14 cellular contexts compared by ENCODE assay signal in the genomic region with DNA sequence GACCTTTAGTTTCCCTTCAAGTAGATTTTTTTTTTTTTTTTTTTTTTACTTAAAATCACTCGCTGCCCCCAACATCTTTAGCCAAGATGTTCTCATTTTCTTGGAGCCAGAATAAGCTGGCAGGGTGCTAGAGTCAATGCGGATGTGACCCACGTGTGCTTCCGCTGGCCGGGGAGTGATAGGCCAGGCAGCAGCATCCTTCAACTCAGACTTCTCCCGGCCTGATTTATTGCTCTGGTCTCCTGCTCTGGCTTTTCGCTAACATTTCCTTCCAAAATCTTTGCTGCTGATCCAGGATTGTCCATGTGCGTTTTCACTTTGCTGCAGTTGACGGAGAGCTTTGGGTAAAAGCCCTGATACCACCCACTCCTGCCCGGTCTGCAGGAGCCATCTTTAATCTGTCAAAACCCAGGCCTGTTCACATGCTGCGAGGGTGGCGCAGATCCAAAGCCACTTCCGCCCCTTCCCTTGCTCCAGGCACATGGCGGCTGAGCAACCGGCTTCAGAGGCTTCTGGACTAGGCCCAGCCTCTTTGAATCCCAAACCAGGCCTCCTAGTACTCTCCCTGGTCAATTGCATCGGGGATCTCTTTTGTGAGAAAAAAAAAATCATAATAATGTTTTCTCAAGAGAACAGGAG.
DNase-seq lines count a peak whose midpoint lies in the region; ATAC-seq and TF ChIP-seq lines count a peak whose summit lies in the region.
"Had no signal": no experiment of that assay in that cellular context is flagged by ENCODE, and none has a peak within 500 bp of the region (broad histone marks: within the 10 kb centered on the region; RNA-seq: fewer than 3 reads in every experiment).

No MANE protein-coding gene starts in this region.

- in situ Hi-C loops in SK-MEL-5 (cut with HindIII; ENCODE audit: low pct_unique_long_range_greater_than_20kb, low sequenced_read_pairs): no loop called here

- TF ChIP-seq CTCF in AG10803 (conservative IDR thresholded peaks at IDR 0.05; ENCODE audit: low read length): no peak

- H3K4me3 ChIP-seq in AG10803 (ENCODE audit: low read length): no peak overlapping the region
- H3K4me3 ChIP-seq: dorsolateral prefrontal cortex, SJSA1, vagina had no signal

- ATAC-seq in GM18502 (IDR thresholded peaks at IDR 0.05; ENCODE audit: poor library complexity, unreplicated experiment): no peak

- DNase-seq in AG10803 (ENCODE audit: low read depth) (peak; percentile 87), SK-MEL-5 (ENCODE audit: low read depth, low spot score) (peak; percentile 2), foreskin melanocyte (peak; percentile 38), mucosa of gallbladder (ENCODE audit: low spot score) (peak; percentile 36), nucleus accumbens (lab: John Stamatoyannopoulos, UW) (no peak), NCI-H1694 treated with DMSO at 0.1 percent for 48 hours (lab: John Stamatoyannopoulos, UW) (no peak)
- DNase-seq in stimulated activated CD4-positive, alpha-beta T cell treated with anti-CD3 and anti-CD28 coated beads, Interleukin-2, amount 100 ng/mL, for 48 hours: no peak
- DNase-seq: activated B cell treated with CpG ODN at 0.5 μM for 24 hours; dorsolateral prefrontal cortex; NK-92 treated with Interleukin-12 subunit alpha and Interleukin-12 subunit beta, amount 100 ng/mL, for 24 hours; occipital lobe had no signal

Comparison
In these comparisons a context has a peak if more than half of its experiments do, and no peak if none do; other contexts are left out.
1. DNase-seq: peak in AG10803 (single experiment), SK-MEL-5 (single experiment), foreskin melanocyte (single experiment) and mucosa of gallbladder (single experiment); none in nucleus accumbens (0 of 56), stimulated activated CD4-positive, alpha-beta T cell treated with anti-CD3 and anti-CD28 coated beads, Interleukin-2, amount 100 ng/mL, for 48 hours (0 of 2) and NCI-H1694 treated with DMSO at 0.1 percent for 48 hours (single experiment).